Comparison of ENCODE assay signal across 22 cellular contexts in the genomic region with DNA sequence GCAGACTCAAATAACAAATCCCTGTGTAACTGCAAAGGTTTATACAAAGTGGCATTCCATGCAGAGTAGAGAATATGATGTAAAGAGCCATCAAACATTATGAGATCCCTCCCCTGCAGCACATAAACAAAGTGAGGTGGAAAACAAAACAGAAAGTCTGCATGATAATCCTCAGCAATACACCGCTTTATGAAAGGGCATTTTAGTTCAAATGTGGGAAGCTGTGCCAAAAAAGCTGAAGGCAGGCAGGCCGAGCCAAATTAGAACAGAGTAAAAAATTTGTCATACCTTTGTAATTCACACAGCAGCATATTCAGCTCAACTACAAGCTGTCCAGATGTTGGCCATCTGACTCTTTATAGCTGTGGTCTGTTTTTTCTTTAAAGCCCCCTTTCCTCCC.
DNase-seq lines count a peak whose midpoint lies in the region; ATAC-seq, FAIRE-seq and TF ChIP-seq lines count a peak whose summit lies in the region.
"Had no signal": no experiment of that assay in that cellular context is flagged by ENCODE, and none has a peak within 500 bp of the region (broad histone marks: within the 10 kb centered on the region; RNA-seq: fewer than 3 reads in every experiment).

No MANE protein-coding gene starts in this region.

- dilution Hi-C loops in mammary epithelial cell (cut with HindIII; ENCODE audit: low sequenced_read_pairs) (no loop called here), keratinocyte (cut with MboI; ENCODE audit: extremely low pct_ligation_motif_present, low sequenced_read_pairs) (no loop called here)

- CTCF ChIA-PET in BJ (lab: Yijun Ruan, JAX) = interaction anchor here (1.9 kb wide), 1 partner anchor 13 kb away, joined by 6 read pairs; no protein-coding TSS in a partner anchor
- CTCF ChIA-PET in HEK293 (lab: Yijun Ruan, JAX) = interaction anchor here (0.6 kb wide), 1 partner anchor 114 kb away, joined by 3 read pairs; no protein-coding TSS in a partner anchor
- CTCF ChIA-PET in mammary epithelial cell (lab: Charles Lee; ENCODE audit: low non-redundant PET) = no interaction called here

- no peak overlapping the region for H3K4me3 ChIP-seq in BJ (ENCODE audit: low read depth, low read length)
- H3K4me3 ChIP-seq in HEK293 (ENCODE audit: low read depth, low read length) = no peak overlapping the region
- H3K4me3 ChIP-seq in mammary epithelial cell (replicated peaks in 1 of 3; ENCODE audit: insufficient read depth in 1 of 3, low read depth in 2 of 3, low read length in 3 of 3) = no peak overlapping the region
- H3K4me3 ChIP-seq in keratinocyte (ENCODE audit: control insufficient read depth in 2 of 3, extremely low read depth in 1 of 3, insufficient read depth in 2 of 3, low read depth in 1 of 3, low read length in 3 of 3) = no peak overlapping the region
- H3K4me3 ChIP-seq: coronary artery, heart right ventricle, vagina had no signal

- H3K9me3 ChIP-seq in HEK293 (ENCODE audit: control insufficient read depth, insufficient read depth, low read depth, low read length) (no peaks in the 10 kb centered on the region), mammary epithelial cell (replicated peaks; ENCODE audit: insufficient read depth, low read length) (no peaks in the 10 kb centered on the region), keratinocyte (ENCODE audit: control insufficient read depth, low read depth, low read length) (no peaks in the 10 kb centered on the region)
- H3K9me3 ChIP-seq: heart right ventricle, vagina had no signal

- no peaks in the 10 kb centered on the region for H3K9me1 ChIP-seq in keratinocyte (ENCODE audit: control insufficient read depth, extremely low read depth, insufficient read depth, low read length)

- H3K27me3 ChIP-seq in BJ (ENCODE audit: control insufficient read depth, insufficient read depth, low read length) = no peaks in the 10 kb centered on the region
- H3K27me3 ChIP-seq in mammary epithelial cell (ENCODE audit: insufficient read depth, low read length) = no peaks in the 10 kb centered on the region
- H3K27me3 ChIP-seq in keratinocyte (ENCODE audit: control insufficient read depth, extremely low read depth, insufficient read depth, low read length) = no peaks in the 10 kb centered on the region
- H3K27me3 ChIP-seq: vagina had no signal

- 5% methylated on average over 2 of the region's 2 CpGs for WGBS in mammary epithelial cell (ENCODE audit: low coverage, missing lambda C conversion rate)

- TF ChIP-seq CTCF in BJ (IDR thresholded peaks at IDR 0.05; ENCODE audit: insufficient read depth, low read depth, low read length) (no peak), HEK293 (tag by site-specific recombination; IDR thresholded peaks at IDR 0.05) (no peak), mammary epithelial cell (conservative IDR thresholded peaks at IDR 0.05 in 1 of 2, IDR thresholded peaks at IDR 0.05 in 1 of 2; ENCODE audit: extremely low read depth in 1 of 2, insufficient read depth in 1 of 2, low read depth in 1 of 2, low read length in 2 of 2) (no peak), keratinocyte (optimal IDR thresholded peaks at IDR 0.05 in 1 of 3, IDR thresholded peaks at IDR 0.05 in 1 of 3, conservative IDR thresholded peaks at IDR 0.05 in 1 of 3; ENCODE audit: extremely low read depth in 1 of 3, insufficient read depth in 2 of 3, low read length in 3 of 3) (no peak)

- intact Hi-C loops in mammary epithelial cell (cut with micrococcal nuclease) = no loop called here

- H3K4me2 ChIP-seq in mammary epithelial cell (ENCODE audit: insufficient read depth, low read depth, low read length) (no peak overlapping the region), keratinocyte (ENCODE audit: control insufficient read depth, extremely low read depth, insufficient read depth, low read depth, low read length) (no peak overlapping the region)

- H2AFZ ChIP-seq in mammary epithelial cell (ENCODE audit: low read depth, low read length) = peak overlapping the region; percentile 2
- H2AFZ ChIP-seq in keratinocyte (ENCODE audit: control insufficient read depth, low read length) = no peak overlapping the region

- in situ Hi-C loops in mammary epithelial cell (cut with MboI; ENCODE audit: low sequenced_read_pairs in 2 of 2) = no loop called here

- H3K4me1 ChIP-seq in HEK293 (ENCODE audit: control insufficient read depth, insufficient read depth, low read length) (no peaks in the 10 kb centered on the region), mammary epithelial cell (ENCODE audit: insufficient read depth, low read length) (no peaks in the 10 kb centered on the region), keratinocyte (ENCODE audit: control insufficient read depth, extremely low read depth, insufficient read depth, low read length) (no peaks in the 10 kb centered on the region)
- H3K4me1 ChIP-seq: vagina had no signal

- no peaks in the 10 kb centered on the region for H4K20me1 ChIP-seq in mammary epithelial cell (ENCODE audit: insufficient read depth, low read length)
- H4K20me1 ChIP-seq in keratinocyte (ENCODE audit: control insufficient read depth, extremely low read depth, insufficient read depth, low read length) = no peaks in the 10 kb centered on the region

- BruUV-seq in mammary epithelial cell (replicated peaks; lab: Mats Ljungman, UMichigan) = no TSS peak

- H3K27ac ChIP-seq in HEK293 (ENCODE audit: extremely low read depth, low read depth, low read length) = no peak overlapping the region
- H3K27ac ChIP-seq in mammary epithelial cell (ENCODE audit: insufficient read depth, low read depth, low read length) = no peak overlapping the region
- no peak overlapping the region for H3K27ac ChIP-seq in keratinocyte (ENCODE audit: control insufficient read depth, insufficient read depth, low read length)
- H3K27ac ChIP-seq: coronary artery, heart right ventricle, vagina had no signal

- FAIRE-seq in keratinocyte (lab: Jason Lieb, UNC) = peak; percentile 44
- FAIRE-seq: TTC549 had no signal

- H3K36me3 ChIP-seq in BJ (ENCODE audit: control insufficient read depth, insufficient read depth, low read length) (no peaks in the 10 kb centered on the region), HEK293 (ENCODE audit: control insufficient read depth in 2 of 2, insufficient read depth in 1 of 2, low read length in 2 of 2) (no peaks in the 10 kb centered on the region), mammary epithelial cell (ENCODE audit: insufficient read depth, low read length) (no peaks in the 10 kb centered on the region), keratinocyte (ENCODE audit: control insufficient read depth in 2 of 2, extremely low read depth in 1 of 2, insufficient read depth in 2 of 2, low read length in 2 of 2) (no peaks in the 10 kb centered on the region)
- H3K36me3 ChIP-seq: heart right ventricle, vagina had no signal

- ATAC-seq in HG03439 (IDR thresholded peaks at IDR 0.05; ENCODE audit: unreplicated experiment) = no peak
- ATAC-seq: heart right ventricle; naive thymus-derived CD4-positive, alpha-beta T cell had no signal

- peak; percentile 48 for DNase-seq in BJ (ENCODE audit: low read depth)
- DNase-seq in mammary epithelial cell = no peak
- no peak for DNase-seq in keratinocyte (ENCODE audit: low read depth, low spot score)
- no peak for DNase-seq in NCI-H1092 (lab: John Stamatoyannopoulos, UW)
- no peak for DNase-seq in activated naive CD4-positive, alpha-beta T cell (lab: John Stamatoyannopoulos, UW)
- no peak for DNase-seq in HuH-7 (ENCODE audit: low spot score)
- DNase-seq: activated CD4-positive, alpha-beta T cell treated with anti-CD3 and anti-CD28 coated beads for 48 hours; activated CD8-positive, alpha-beta memory T cell treated with anti-CD3 and anti-CD28 coated beads, Interleukin-2, amount 50 U/mL, for 4 hours; activated gamma-delta T cell treated with Interleukin-2 at 50 U/mL for 16 hours; anterior cingulate cortex; GDM1; heart right ventricle; naive thymus-derived CD4-positive, alpha-beta T cell; NCI-H1930; NK-92 treated with Interleukin-12 subunit alpha and Interleukin-12 subunit beta, amount 100 ng/mL, for 24 hours; stimulated activated CD4-positive, alpha-beta T cell treated with anti-CD3 and anti-CD28 coated beads, Interleukin-2, amount 100 ng/mL, for 24 hours; SW 1271 had no signal

- H3K9ac ChIP-seq in mammary epithelial cell (ENCODE audit: insufficient read depth, low read length) (no peak overlapping the region), keratinocyte (ENCODE audit: control insufficient read depth, extremely low read depth, insufficient read depth, low read length) (no peak overlapping the region)

- POLR2A ChIA-PET in BJ (lab: Charles Lee) (no interaction called here), HEK293 (lab: Yijun Ruan, JAX) (no interaction called here)

- H3K79me2 ChIP-seq in mammary epithelial cell (ENCODE audit: insufficient read depth, low read length) (no peaks in the 10 kb centered on the region), keratinocyte (ENCODE audit: control insufficient read depth, insufficient read depth, low read length) (no peaks in the 10 kb centered on the region)

TF ChIP-seq in HEK293, 187 proteins besides CTCF, POLR2A, EP300 and RAD21:
- 0 out of 2 replicates have a peak, but pooled peaks have one; percentile 14 for TF ChIP-seq ZIC2 (tag by site-specific recombination; IDR thresholded peaks at IDR 0.05)
- 0 out of 2 replicates have a peak, but pooled peaks have one; percentile 25 for TF ChIP-seq ZNF398 (tag by site-specific recombination; IDR thresholded peaks at IDR 0.05)
- TF ChIP-seq ZNF114 (tag by site-specific recombination; IDR thresholded peaks at IDR 0.05) = no peak
- no peak for TF ChIP-seq ZNF211 (tag by site-specific recombination; IDR thresholded peaks at IDR 0.05; ENCODE audit: low read depth)
